ENCODE assay signal across 8 cellular contexts in genomic region chr9:75889977-75890540, GRCh38. TPM values are rescaled to one million over a fixed set of nuclear protein-coding genes. Genes with fewer than 3 reads are reported as not detected.
DNase-seq lines count a peak whose midpoint lies in the region; ATAC-seq, FAIRE-seq and TF ChIP-seq lines count a peak whose summit lies in the region.

No MANE protein-coding gene starts in this region.

- H3K27ac ChIP-seq in H1 (ENCODE audit: low read depth, low read length), result no peak overlapping the region
- peak overlapping the region; percentile 80 for H3K27ac ChIP-seq in suprapubic skin

- H3K23ac ChIP-seq in H1 (ENCODE audit: insufficient read length), result no peak overlapping the region

- H3K27me3 ChIP-seq in H1 (replicated peaks in 1 of 4; ENCODE audit: control insufficient read depth in 3 of 4, extremely low read depth in 1 of 4, insufficient read depth in 3 of 4, low read length in 3 of 4) (peaks cover 0 to 14% (median 5%) of the 10 kb centered on the region in 4 experiments; a peak in 4 of 7 replicates), suprapubic skin (peaks cover 9% of the 10 kb centered on the region)

- peaks cover 4 to 17% (median 8%) of the 10 kb centered on the region in 4 experiments; a peak in 5 of 7 replicates for H3K4me1 ChIP-seq in H1 (replicated peaks in 1 of 4; ENCODE audit: control insufficient read depth in 3 of 4, insufficient read depth in 4 of 4, low read length in 3 of 4)
- peaks cover 32% of the 10 kb centered on the region for H3K4me1 ChIP-seq in suprapubic skin

- H3K36me3 ChIP-seq in H1 (ENCODE audit: control insufficient read depth in 2 of 4, insufficient read depth in 4 of 4, low read length in 3 of 4), result no peaks in the 10 kb centered on the region
- H3K36me3 ChIP-seq in suprapubic skin, result no peaks in the 10 kb centered on the region

- H3K4me3 ChIP-seq in H1 (ENCODE audit: extremely low read depth in 1 of 4, insufficient read depth in 2 of 4, low read depth in 3 of 4, low read length in 4 of 4) (peak overlapping the region; percentile 77 to 86 (median 82)), suprapubic skin (peak overlapping the region; percentile 74)

- peak overlapping the region; percentile 99 for H3K4me3 Mint-ChIP-seq in Calu3 (ENCODE audit: low read depth, unreplicated experiment)

- H4K91ac ChIP-seq in H1 (replicated peaks; ENCODE audit: insufficient read length, low read length), result no peak overlapping the region

- no peak overlapping the region for H2AK5ac ChIP-seq in H1 (ENCODE audit: low read depth, low read length)

- 2% methylated on average over 28 of the region's 28 CpGs; no CpG with 5 or more reads in 1 of the 2 experiments for WGBS in H1 (ENCODE audit: extremely low coverage in 1 of 2, insufficient coverage in 1 of 2, insufficient read length in 1 of 2, insufficient replicate concordance in 2 of 2, low coverage in 1 of 2, low lambda C conversion rate in 2 of 2, missing lambda C conversion rate in 1 of 2), 2 experiments
- WGBS in suprapubic skin, result under 1% methylated on average over 28 of the region's 28 CpGs

- H3K18ac ChIP-seq in H1 (ENCODE audit: extremely low read depth, low read length), result no peak overlapping the region

- peaks cover 22% of the 10 kb centered on the region for H3K23me2 ChIP-seq in H1 (ENCODE audit: low read depth, low read length)

- BruUV-seq in Calu3 (replicated peaks; lab: Mats Ljungman, UMichigan), result TSS peak; percentile 64

- H4K8ac ChIP-seq in H1 (ENCODE audit: extremely low read depth, insufficient read depth, low read length), result no peak overlapping the region

- H2BK20ac ChIP-seq in H1 (ENCODE audit: low read length), result no peak overlapping the region

- no peak for TF ChIP-seq EP300 in H1 (IDR thresholded peaks at IDR 0.05; ENCODE audit: borderline replicate concordance in 1 of 2, low read depth in 2 of 2, low read length in 2 of 2)
- peak; percentile 24 for TF ChIP-seq EP300 in suprapubic skin (IDR thresholded peaks at IDR 0.05)

- peak overlapping the region; percentile 61; the same call in 1 of the 2 replicates for H2BK15ac ChIP-seq in H1 (ENCODE audit: low read length)

- H3K4me2 ChIP-seq in H1 (ENCODE audit: insufficient read depth in 1 of 2, low read depth in 2 of 2, low read length in 2 of 2), result peak overlapping the region; percentile 98

- ATAC-seq in HG02852 (IDR thresholded peaks at IDR 0.05; ENCODE audit: unreplicated experiment), result peak; percentile 8
- ATAC-seq in SK-N-SH treated with all-trans-retinoic acid at 6 μM for 48 hours, result peak; percentile 72
- ATAC-seq in HG03565 (IDR thresholded peaks at IDR 0.05; ENCODE audit: unreplicated experiment), result no peak

- H4K5ac ChIP-seq in H1 (ENCODE audit: insufficient read length, low read depth, low read length), result no peak overlapping the region

- H3K14ac ChIP-seq in H1 (ENCODE audit: insufficient read length), result no peak overlapping the region

- H3K56ac ChIP-seq in H1 (replicated peaks; ENCODE audit: insufficient read length, low read depth, low read length), result no peak overlapping the region

- H3K9ac ChIP-seq in H1 (replicated peaks in 1 of 4; ENCODE audit: extremely low read depth in 1 of 4, low read depth in 3 of 4, low read length in 3 of 4), result peak overlapping the region in 1 of 4 experiments; percentile 45; a peak in 2 of 7 replicates

- H3K4ac ChIP-seq in H1 (replicated peaks; ENCODE audit: insufficient read length, low read depth, low read length), result no peak overlapping the region

- H3K27me3 Mint-ChIP-seq in Calu3 (ENCODE audit: unreplicated experiment), result no peaks in the 10 kb centered on the region

- H3K36me3 Mint-ChIP-seq in Calu3 (ENCODE audit: insufficient read depth, unreplicated experiment), result peaks cover 43% of the 10 kb centered on the region

- peak overlapping the region; percentile 97 for H2AFZ ChIP-seq in H1 (ENCODE audit: low read length)

- H3K9me3 ChIP-seq in H1 (ENCODE audit: insufficient read depth in 2 of 2, low read depth in 1 of 2, low read length in 1 of 2), result no peaks in the 10 kb centered on the region
- no peaks in the 10 kb centered on the region for H3K9me3 ChIP-seq in suprapubic skin

- no peaks in the 10 kb centered on the region; the same call in 1 of the 2 replicates for H3K79me1 ChIP-seq in H1 (ENCODE audit: low read depth, low read length)

- H3K4me1 Mint-ChIP-seq in Calu3 (ENCODE audit: low read depth, unreplicated experiment), result peaks cover 13% of the 10 kb centered on the region

- peaks cover 0 to 32% of the 10 kb centered on the region in 2 experiments; a peak in 3 of 4 replicates for H3K79me2 ChIP-seq in H1 (ENCODE audit: control insufficient read depth in 1 of 2, insufficient read depth in 2 of 2, low read length in 2 of 2)

- CTCF ChIA-PET in Calu3 (lab: Charles Lee) (interaction anchor here (0.8 to 1.5 kb wide), 5 partner anchors 21 to 103 kb away, joined by 3 to 4 read pairs (median 3); no protein-coding TSS in a partner anchor), H1 (lab: Charles Lee; ENCODE audit: partially characterized antibody) (interaction anchor here (0.6 to 1.7 kb wide), 4 partner anchors 10 to 475 kb away, joined by 3 to 5 read pairs (median 3); no protein-coding TSS in a partner anchor)

- no peak for TF ChIP-seq RAD21 in H1 (IDR thresholded peaks at IDR 0.05 in 1 of 2, conservative IDR thresholded peaks at IDR 0.05 in 1 of 2; ENCODE audit: low read depth in 2 of 2, low read length in 2 of 2)

- POLR2A ChIA-PET in H1 (lab: Charles Lee; ENCODE audit: partially characterized antibody), result interaction anchor here (0.6 to 2.3 kb wide), 7 partner anchors 9 to 85 kb away, joined by 3 to 8 read pairs (median 3); no protein-coding TSS in a partner anchor

- DNase-seq in Calu3 (no peak), H1 (ENCODE audit: low read depth in 1 of 2, low spot score in 2 of 2) (no peak), lung microvascular endothelial cell (ENCODE audit: low read depth in 2 of 2) (peak; percentile 44 to 67), suprapubic skin (ENCODE audit: low spot score in 2 of 2) (peak in 1 of 2 donors; percentile 81), GM12891 (ENCODE audit: insufficient read length, low spot score) (no peak)

- H4K20me1 ChIP-seq in H1 (replicated peaks in 1 of 2; ENCODE audit: control insufficient read depth in 1 of 2, insufficient read depth in 2 of 2, low read length in 2 of 2), result no peaks in the 10 kb centered on the region

- no peak for TF ChIP-seq CTCF in Calu3 (IDR thresholded peaks at IDR 0.05; ENCODE audit: unreplicated experiment)
- no peak for TF ChIP-seq CTCF in H1 (IDR thresholded peaks at IDR 0.05; ENCODE audit: control extremely low read depth in 1 of 3, insufficient read depth in 1 of 3, low read depth in 1 of 3, low read length in 3 of 3)
- TF ChIP-seq CTCF in suprapubic skin (IDR thresholded peaks at IDR 0.05), result no peak

- peak overlapping the region; percentile 43 for H2BK120ac ChIP-seq in H1 (replicated peaks; ENCODE audit: low read depth, low read length)

- no peak overlapping the region for H2BK5ac ChIP-seq in H1 (ENCODE audit: low read depth, low read length)

- TF ChIP-seq POLR2A in H1 (IDR thresholded peaks at IDR 0.05; ENCODE audit: control extremely low read depth in 1 of 2, low read depth in 2 of 2, low read length in 2 of 2) (no peak), suprapubic skin (IDR thresholded peaks at IDR 0.05) (no peak), GM12891 (IDR thresholded peaks at IDR 0.05; ENCODE audit: low read depth, low read length) (no peak)

- H2BK12ac ChIP-seq in H1 (ENCODE audit: low read depth, low read length), result peak overlapping the region; percentile 72; the same call in 1 of the 2 replicates

- FAIRE-seq in H1 (lab: Jason Lieb, UNC) (no peak), GM12891 (lab: Jason Lieb, UNC) (no peak)

- intact Hi-C loops in Calu3 (cut with micrococcal nuclease; ENCODE audit: unreplicated experiment), result loop anchor here (5.0 kb wide), 2 partner anchors 72 to 107 kb away; no protein-coding TSS in a partner anchor

- H3K9me3 Mint-ChIP-seq in Calu3 (ENCODE audit: low read depth, unreplicated experiment), result no peaks in the 10 kb centered on the region

- H3K27ac Mint-ChIP-seq in Calu3 (ENCODE audit: unreplicated experiment), result peak overlapping the region; percentile 93

TF ChIP-seq in SK-N-SH treated with all-trans-retinoic acid at 6 μM for 48 hours, 23 proteins besides CTCF, POLR2A, EP300 and RAD21 (continues in another document):
- no peak for TF ChIP-seq GLIS3 (CRISPR knock-in tag; IDR thresholded peaks at IDR 0.05)
- TF ChIP-seq ZNF565 (CRISPR knock-in tag; conservative IDR thresholded peaks at IDR 0.05; ENCODE audit: low read depth), result no peak
- TF ChIP-seq TCF4 (CRISPR knock-in tag; IDR thresholded peaks at IDR 0.05; ENCODE audit: borderline replicate concordance), result no peak
- TF ChIP-seq SNAI2 (CRISPR knock-in tag; IDR thresholded peaks at IDR 0.05), result no peak

TF ChIP-seq in H1, 55 proteins besides CTCF, POLR2A, EP300 and RAD21 (continues in another document):
- TF ChIP-seq KDM5A (IDR thresholded peaks at IDR 0.05; ENCODE audit: low read length), result no peak
- no peak for TF ChIP-seq CHD1 (IDR thresholded peaks at IDR 0.05; ENCODE audit: low read depth, low read length)
- TF ChIP-seq NANOG (IDR thresholded peaks at IDR 0.05; ENCODE audit: insufficient read depth, low read depth, low read length, poor library complexity, severe bottlenecking), result no peak
- no peak for TF ChIP-seq KDM4A (IDR thresholded peaks at IDR 0.05; ENCODE audit: low read depth, low read length, severe bottlenecking)
- no peak for TF ChIP-seq YY1 (IDR thresholded peaks at IDR 0.05; ENCODE audit: low read depth, low read length)

TF ChIP-seq in GM12891, 5 proteins besides CTCF, POLR2A, EP300 and RAD21:
- TF ChIP-seq TAF1 (IDR thresholded peaks at IDR 0.05; ENCODE audit: low read depth, low read length), result no peak
- no peak for TF ChIP-seq SPI1 (IDR thresholded peaks at IDR 0.05; ENCODE audit: low read depth, low read length)
- TF ChIP-seq POU2F2 (IDR thresholded peaks at IDR 0.05; ENCODE audit: low read depth, low read length), result no peak
- TF ChIP-seq POLR2AphosphoS5 (IDR thresholded peaks at IDR 0.05; ENCODE audit: low read depth, low read length), result no peak
- no peak for TF ChIP-seq PAX5 (IDR thresholded peaks at IDR 0.05; ENCODE audit: insufficient read depth, low read length, severe bottlenecking)

RNA-seq across cellular contexts. Expression of gene PCSK5, which starts 0.4 kb away (rescaled TPM):
- total RNA-seq in Calu3 (2022) (38.4 and 46.6 TPM in 2 replicates), lung microvascular endothelial cell (0.79 and 1.5 TPM in 2 replicates), suprapubic skin (10 to 100 TPM in 1 of 4 donors, 1 to 10 TPM in 3; 5.2 to 10.8 (median 7.3) TPM)
- 10.1 and 10.7 TPM in 2 replicates for total RNA-seq in H1 (2021; fragmentation: NEBNext Ultra II Directional; extraction: Animal tissue kit (Norgen Biotek cat#: 25700))
- polyA plus RNA-seq in H1 (2011; rRNA removed), result 5.5 and 5.6 TPM in 2 replicates
- polyA plus RNA-seq in H1 (2011; cell fraction: cytosol; rRNA removed), result 6.2 TPM
- polyA plus RNA-seq in H1 (2011; cell fraction: nucleus; rRNA removed), result 13.1 TPM
- 6.2 to 7.1 TPM (median 6.7 TPM) in 4 replicates for polyA plus RNA-seq in H1 (2012, experiment 1 of 2)
- 1.4 TPM for polyA plus RNA-seq in H1 (2012, experiment 2 of 2)
- polyA plus RNA-seq in H1 (2013, experiment 1 of 2), result 12.4 TPM
- 11.5 TPM for polyA plus RNA-seq in H1 (2013, experiment 2 of 2)
- 22.7 and 25.9 TPM in 2 replicates for polyA minus RNA-seq in H1 (2011; rRNA and poly(A)+ RNA removed)
- polyA minus RNA-seq in H1 (2011; cell fraction: cytosol; rRNA and poly(A)+ RNA removed), result 8.3 TPM
- polyA minus RNA-seq in H1 (2011; cell fraction: nucleus; rRNA and poly(A)+ RNA removed), result 40.7 TPM
- not detected for polyA plus RNA-seq in GM12891 (2012; ENCODE audit: low read depth, missing spikeins)

Comparison
In these comparisons a context has a peak if more than half of its experiments do, and no peak if none do; other contexts are left out.
1. DNase-seq: peak in lung microvascular endothelial cell (2 of 2); none in Calu3 (single experiment), H1 (0 of 2) and GM12891 (single experiment).